Comparison of ENCODE assay signal across 22 cellular contexts in the genomic region with DNA sequence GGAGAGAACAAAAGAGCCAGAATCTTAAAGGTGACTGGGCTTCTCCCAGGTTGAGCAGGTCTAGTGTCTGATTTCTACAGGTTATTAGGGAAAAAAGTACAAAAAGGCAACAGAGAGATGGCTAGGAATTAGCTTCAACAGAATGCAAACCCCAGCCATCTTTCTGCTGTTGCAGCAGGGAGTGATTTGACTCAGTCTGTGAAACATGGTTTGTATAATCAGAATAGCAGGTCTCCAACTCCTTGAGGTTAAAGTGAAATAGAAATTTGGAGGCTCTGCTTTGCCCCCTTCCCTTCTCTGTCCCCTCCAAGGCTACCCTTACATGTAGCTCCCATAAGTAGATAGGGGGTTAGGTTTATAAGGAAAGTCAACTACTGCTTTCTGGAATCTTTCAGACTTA.
DNase-seq lines count a peak whose midpoint lies in the region; ATAC-seq and TF ChIP-seq lines count a peak whose summit lies in the region.
"Had no signal": no experiment of that assay in that cellular context is flagged by ENCODE, and none has a peak within 500 bp of the region (broad histone marks: within the 10 kb centered on the region; RNA-seq: fewer than 3 reads in every experiment).

No MANE protein-coding gene starts in this region.

- no peak overlapping the region for H4K5ac ChIP-seq in H9 (ENCODE audit: insufficient read length, low read depth, low read length)

- H3K27ac Mint-ChIP-seq in H9: no peak overlapping the region; a peak in 1 of 7 replicates
- H3K27ac Mint-ChIP-seq in activated naive CD8-positive, alpha-beta T cell treated with anti-CD3 and anti-CD28 coated beads for 36 hours: no peak overlapping the region
- H3K27ac Mint-ChIP-seq: activated naive CD8-positive, alpha-beta T cell; activated T-cell treated with anti-CD3 and anti-CD28 coated beads, Interleukin-2, amount 50 U/mL, for 72 hours; CD8-positive, alpha-beta T cell; dendritic cell treated with granulocyte-macrophage colony-stimulating factor and Interleukin-4, amounts not matched to agents 40 ng/mL and 50 ng/mL, for 4 days had no signal

- no peak overlapping the region for H2AFZ ChIP-seq in H9 (ENCODE audit: low read length)

- H3K4me2 ChIP-seq in H9 (ENCODE audit: insufficient read depth, insufficient read length, low read length): no peak overlapping the region

- no peaks in the 10 kb centered on the region for H3K9me3 Mint-ChIP-seq in H9
- no peaks in the 10 kb centered on the region for H3K9me3 Mint-ChIP-seq in activated naive CD8-positive, alpha-beta T cell treated with anti-CD3 and anti-CD28 coated beads for 36 hours
- H3K9me3 Mint-ChIP-seq: activated T-cell treated with anti-CD3 and anti-CD28 coated beads, Interleukin-2, amount 50 U/mL, for 72 hours; CD8-positive, alpha-beta T cell; dendritic cell treated with granulocyte-macrophage colony-stimulating factor and Interleukin-4, amounts not matched to agents 40 ng/mL and 50 ng/mL, for 4 days had no signal

- no peak overlapping the region for H2BK20ac ChIP-seq in H9 (ENCODE audit: low read depth, low read length, poor library complexity, severe bottlenecking)

- TF ChIP-seq POLR2A in ovary (IDR thresholded peaks at IDR 0.05): no peak

- H3K36me3 ChIP-seq in ascending aorta (no peaks in the 10 kb centered on the region), ovary (no peaks in the 10 kb centered on the region)
- H3K36me3 ChIP-seq: brain microvascular endothelial cell had no signal

- H3K4me3 Mint-ChIP-seq in H9: no peak overlapping the region
- no peak overlapping the region for H3K4me3 Mint-ChIP-seq in activated naive CD8-positive, alpha-beta T cell treated with anti-CD3 and anti-CD28 coated beads for 36 hours
- H3K4me3 Mint-ChIP-seq: activated naive CD8-positive, alpha-beta T cell; activated T-cell treated with anti-CD3 and anti-CD28 coated beads, Interleukin-2, amount 50 U/mL, for 72 hours; CD8-positive, alpha-beta T cell; dendritic cell treated with granulocyte-macrophage colony-stimulating factor and Interleukin-4, amounts not matched to agents 40 ng/mL and 50 ng/mL, for 4 days had no signal

- H3K14ac ChIP-seq in H9 (ENCODE audit: insufficient read depth, low read length): peak overlapping the region; percentile 24; the same call in 1 of the 2 replicates

- no peak overlapping the region for H3K23ac ChIP-seq in H9 (ENCODE audit: insufficient read length, low read depth, low read length)

- DNase-seq in GM12865 (ENCODE audit: low read depth) (peak; percentile 46), H9 (no peak), ascending aorta (ENCODE audit: low spot score in 2 of 2) (no peak), ovary (no peak), NCI-H2107 (lab: John Stamatoyannopoulos, UW) (no peak), COR-L47 (lab: John Stamatoyannopoulos, UW) (no peak)
- no peak for DNase-seq in activated naive CD8-positive, alpha-beta T cell treated with anti-CD3 and anti-CD28 coated beads for 36 hours
- DNase-seq: activated CD8-positive, alpha-beta memory T cell treated with anti-CD3 and anti-CD28 coated beads for 24 hours; activated T-cell treated with anti-CD3 and anti-CD28 coated beads, Interleukin-2, amount 50 U/mL, for 72 hours; brain microvascular endothelial cell; CD8-positive, alpha-beta T cell; DMS79 treated with DMSO at 0.1 percent for 48 hours; foreskin keratinocyte; kidney glomerular epithelial cell; NCI-H1694 treated with DMSO at 0.1 percent for 48 hours; NCI-H226; NK-92 treated with Interleukin-12 subunit alpha and Interleukin-12 subunit beta, amount 100 ng/mL, for 24 hours; retina; RPMI8226 had no signal

- H4K20me1 ChIP-seq in H9 (ENCODE audit: control insufficient read depth, insufficient read depth, insufficient read length): no peaks in the 10 kb centered on the region

- H4K8ac ChIP-seq in H9 (replicated peaks; ENCODE audit: insufficient read length, low read depth, low read length): no peak overlapping the region

- no peaks in the 10 kb centered on the region for H3K79me2 ChIP-seq in H9 (ENCODE audit: insufficient read depth, low read length)

- no peak overlapping the region for H2BK120ac ChIP-seq in H9 (ENCODE audit: low read depth, low read length, poor library complexity, severe bottlenecking)

- H3K9ac ChIP-seq in H9 (ENCODE audit: extremely low read depth, insufficient read length, low read length): no peak overlapping the region

- no peaks in the 10 kb centered on the region for H3K4me1 Mint-ChIP-seq in H9
- peaks cover 11% of the 10 kb centered on the region for H3K4me1 Mint-ChIP-seq in activated naive CD8-positive, alpha-beta T cell treated with anti-CD3 and anti-CD28 coated beads for 36 hours

- no peak overlapping the region for H2BK15ac ChIP-seq in H9 (ENCODE audit: low read depth, low read length)

- H3K4ac ChIP-seq in H9 (ENCODE audit: low read depth, low read length): no peak overlapping the region

- H3K27ac ChIP-seq in H9 (ENCODE audit: insufficient read length, low read depth, low read length) (no peak overlapping the region), ascending aorta (peak overlapping the region; percentile 76 to 85), ovary (no peak overlapping the region)
- H3K27ac ChIP-seq: brain microvascular endothelial cell, foreskin keratinocyte had no signal

- H3K9me3 ChIP-seq in H9 (ENCODE audit: control insufficient read depth, low read depth, low read length) (no peaks in the 10 kb centered on the region), ascending aorta (no peaks in the 10 kb centered on the region), ovary (no peaks in the 10 kb centered on the region)

- H2AK5ac ChIP-seq in H9 (ENCODE audit: insufficient read length, low read length): no peak overlapping the region

- TF ChIP-seq CTCF in GM12865 (IDR thresholded peaks at IDR 0.05; ENCODE audit: insufficient read depth, low read depth, low read length, missing control alignments): no peak
- no peak for TF ChIP-seq CTCF in H9 (conservative IDR thresholded peaks at IDR 0.05)
- no peak for TF ChIP-seq CTCF in ascending aorta (IDR thresholded peaks at IDR 0.05)
- TF ChIP-seq CTCF in ovary (IDR thresholded peaks at IDR 0.05): no peak

- H3K79me1 ChIP-seq in H9 (ENCODE audit: insufficient read depth, low read depth, low read length, poor library complexity, severe bottlenecking): no peaks in the 10 kb centered on the region

- no peak overlapping the region for H4K91ac ChIP-seq in H9 (ENCODE audit: insufficient read length, low read depth, low read length)

- H2BK12ac ChIP-seq in H9 (ENCODE audit: insufficient read length, low read depth, low read length): no peak overlapping the region

- H3K4me3 ChIP-seq in GM12865 (ENCODE audit: low read depth, low read length) (peak overlapping the region; percentile 41), ascending aorta (peak overlapping the region; percentile 32 to 63), ovary (peak overlapping the region; percentile 6)

- H3K36me3 Mint-ChIP-seq in H9 (ENCODE audit: insufficient read depth in 1 of 3, low read depth in 3 of 3): no peaks in the 10 kb centered on the region; a peak in 1 of 7 replicates
- peaks cover 4% of the 10 kb centered on the region for H3K36me3 Mint-ChIP-seq in activated naive CD8-positive, alpha-beta T cell treated with anti-CD3 and anti-CD28 coated beads for 36 hours
- H3K36me3 Mint-ChIP-seq: CD8-positive, alpha-beta T cell had no signal

- no peak overlapping the region for H3T11ph ChIP-seq in H9 (ENCODE audit: low read length)

- no peak overlapping the region for H3K18ac ChIP-seq in H9 (ENCODE audit: insufficient read length, low read depth, low read length)

- intact Hi-C loops in ascending aorta (cut with DNase I): loop anchor here (5.0 to 10.0 kb wide), 4 partner anchors 32 to 358 kb away; a partner anchor contains a TSS
- intact Hi-C loops in ovary (cut with DNase I): no loop called here

- no peak overlapping the region for H3K56ac ChIP-seq in H9 (ENCODE audit: insufficient read length, low read depth, low read length)

- ATAC-seq in HG03196 (IDR thresholded peaks at IDR 0.05; ENCODE audit: unreplicated experiment): no peak
- ATAC-seq: activated T-cell treated with anti-CD3 and anti-CD28 coated beads, Interleukin-2, amount 50 U/mL, for 72 hours; CD8-positive, alpha-beta T cell; foreskin keratinocyte had no signal

- H3K27me3 ChIP-seq in H9 (ENCODE audit: insufficient read depth, low read length) (no peaks in the 10 kb centered on the region), ascending aorta (no peaks in the 10 kb centered on the region), ovary (no peaks in the 10 kb centered on the region)
- H3K27me3 ChIP-seq: brain microvascular endothelial cell, foreskin keratinocyte had no signal

- no peak overlapping the region for H2BK5ac ChIP-seq in H9 (ENCODE audit: insufficient read length, low read length)

- no peaks in the 10 kb centered on the region for H3K4me1 ChIP-seq in H9 (ENCODE audit: insufficient read depth, low read length)
- H3K4me1 ChIP-seq in ascending aorta: peaks cover 0 to 8% of the 10 kb centered on the region in 2 donors
- H3K4me1 ChIP-seq in ovary (ENCODE audit: insufficient read depth): peaks cover 8% of the 10 kb centered on the region
- H3K4me1 ChIP-seq: foreskin keratinocyte had no signal

- no peaks in the 10 kb centered on the region for H3K23me2 ChIP-seq in H9 (ENCODE audit: insufficient read length, low read depth, low read length, poor library complexity, severe bottlenecking)

- H3K27me3 Mint-ChIP-seq in H9 (ENCODE audit: low read depth): no peaks in the 10 kb centered on the region
- H3K27me3 Mint-ChIP-seq in activated naive CD8-positive, alpha-beta T cell treated with anti-CD3 and anti-CD28 coated beads for 36 hours: no peaks in the 10 kb centered on the region
- H3K27me3 Mint-ChIP-seq: activated naive CD8-positive, alpha-beta T cell; dendritic cell treated with granulocyte-macrophage colony-stimulating factor and Interleukin-4, amounts not matched to agents 40 ng/mL and 50 ng/mL, for 4 days had no signal

- no peak for TF ChIP-seq EP300 in ovary (IDR thresholded peaks at IDR 0.05)

Comparison
In these comparisons a context has a peak if more than half of its experiments do, and no peak if none do; other contexts are left out.
1. H3K27ac ChIP-seq: peak in ascending aorta (2 of 2); none in H9 (single experiment) and ovary (0 of 2).
2. Peak in every context shown above with its lines, with median percentiles within 50 percentile points of each other: H3K4me3 ChIP-seq.